Comparison of ENCODE assay signal across 13 cellular contexts in the genomic region with DNA sequence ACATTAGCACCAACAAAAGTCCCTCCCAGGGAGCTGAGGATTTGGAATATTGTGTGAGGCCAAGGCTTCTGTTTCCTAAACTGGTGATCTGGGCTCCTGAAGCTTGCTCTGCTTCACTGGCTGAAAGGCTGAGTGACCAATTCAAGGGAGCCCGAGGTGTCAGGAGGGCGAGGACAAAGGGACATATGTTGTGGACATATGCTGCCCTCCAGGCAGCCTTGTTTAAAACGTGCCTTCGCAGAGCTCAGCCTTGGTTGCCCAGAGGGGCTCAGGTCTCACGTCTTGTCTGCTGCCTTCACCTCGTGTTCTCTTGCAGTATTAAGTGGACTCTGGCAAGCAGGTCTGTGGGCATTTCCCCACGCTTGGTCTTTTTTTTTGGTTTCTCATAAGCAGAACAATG.
"Had no signal": no experiment of that assay in that cellular context is flagged by ENCODE, and none has a peak within 500 bp of the region (broad histone marks: within the 10 kb centered on the region; RNA-seq: fewer than 3 reads in every experiment).

No MANE protein-coding gene starts in this region.

- H2AFZ ChIP-seq: hepatocyte had no signal

- H3K4me3 ChIP-seq: adrenal gland, cardiac muscle cell, hepatocyte, testis had no signal

- H3K36me3 ChIP-seq: adrenal gland, cardiac muscle cell had no signal

- H3K27ac ChIP-seq: adrenal gland, cardiac muscle cell, hepatocyte, testis had no signal

- H3K79me2 ChIP-seq: hepatocyte had no signal

- H3K9me3 ChIP-seq: adrenal gland, testis had no signal

- ATAC-seq: activated CD4-positive, alpha-beta T cell treated with anti-CD3 and anti-CD28 coated beads for 36 hours; activated CD8-positive, alpha-beta memory T cell treated with anti-CD3 and anti-CD28 coated beads, Interleukin-2, amount 10 ng/mL, durations not matched to agents 7 days and 5 days had no signal

- H3K27ac Mint-ChIP-seq: activated CD4-positive, alpha-beta memory T cell treated with anti-CD3 and anti-CD28 coated beads for 36 hours; activated CD4-positive, alpha-beta T cell treated with anti-CD3 and anti-CD28 coated beads for 36 hours; activated CD8-positive, alpha-beta memory T cell treated with anti-CD3 and anti-CD28 coated beads, Interleukin-2, amount 10 ng/mL, durations not matched to agents 7 days and 5 days had no signal

- H3K27me3 ChIP-seq: adrenal gland, cardiac muscle cell, testis had no signal

- H3K9me3 Mint-ChIP-seq: activated CD4-positive, alpha-beta memory T cell treated with anti-CD3 and anti-CD28 coated beads for 36 hours; activated naive CD4-positive, alpha-beta T cell treated with anti-CD3 and anti-CD28 coated beads, Interleukin-2, amount 50 U/mL, for 24 hours had no signal

- H3K4me3 Mint-ChIP-seq: activated CD4-positive, alpha-beta memory T cell treated with anti-CD3 and anti-CD28 coated beads for 36 hours; activated CD4-positive, alpha-beta T cell treated with anti-CD3 and anti-CD28 coated beads for 36 hours; activated CD8-positive, alpha-beta memory T cell treated with anti-CD3 and anti-CD28 coated beads, Interleukin-2, amount 10 ng/mL, durations not matched to agents 7 days and 5 days; activated naive CD4-positive, alpha-beta T cell treated with anti-CD3 and anti-CD28 coated beads, Interleukin-2, amount 50 U/mL, for 24 hours had no signal

- DNase-seq: activated CD4-positive, alpha-beta memory T cell treated with anti-CD3 and anti-CD28 coated beads for 36 hours; activated CD4-positive, alpha-beta T cell treated with anti-CD3 and anti-CD28 coated beads for 36 hours; activated CD8-positive, alpha-beta memory T cell treated with anti-CD3 and anti-CD28 coated beads, Interleukin-2, amount 10 ng/mL, durations not matched to agents 7 days and 5 days; activated T-cell treated with anti-CD3 and anti-CD28 coated beads, Interleukin-2, amount 50 U/mL, for 1 hour; adrenal gland; islet precursor cell; posterior cingulate gyrus; stimulated activated CD4-positive, alpha-beta T cell treated with anti-CD3 and anti-CD28 coated beads, Interleukin-4, amount 100 ng/mL, for 24 hours; stimulated activated naive CD4-positive, alpha-beta T cell treated with Interleukin-2 at 50 U/mL for 16 hours; testis had no signal

- H3K36me3 Mint-ChIP-seq: activated CD4-positive, alpha-beta memory T cell treated with anti-CD3 and anti-CD28 coated beads for 36 hours; activated naive CD4-positive, alpha-beta T cell treated with anti-CD3 and anti-CD28 coated beads, Interleukin-2, amount 50 U/mL, for 24 hours had no signal

- H3K27me3 Mint-ChIP-seq: activated CD4-positive, alpha-beta memory T cell treated with anti-CD3 and anti-CD28 coated beads for 36 hours; activated CD4-positive, alpha-beta T cell treated with anti-CD3 and anti-CD28 coated beads for 36 hours; activated CD8-positive, alpha-beta memory T cell treated with anti-CD3 and anti-CD28 coated beads, Interleukin-2, amount 10 ng/mL, durations not matched to agents 7 days and 5 days; activated naive CD4-positive, alpha-beta T cell treated with anti-CD3 and anti-CD28 coated beads, Interleukin-2, amount 50 U/mL, for 24 hours had no signal

- H3K4me2 ChIP-seq: hepatocyte had no signal
